8 cellular contexts compared by ENCODE assay signal in the genomic region with DNA sequence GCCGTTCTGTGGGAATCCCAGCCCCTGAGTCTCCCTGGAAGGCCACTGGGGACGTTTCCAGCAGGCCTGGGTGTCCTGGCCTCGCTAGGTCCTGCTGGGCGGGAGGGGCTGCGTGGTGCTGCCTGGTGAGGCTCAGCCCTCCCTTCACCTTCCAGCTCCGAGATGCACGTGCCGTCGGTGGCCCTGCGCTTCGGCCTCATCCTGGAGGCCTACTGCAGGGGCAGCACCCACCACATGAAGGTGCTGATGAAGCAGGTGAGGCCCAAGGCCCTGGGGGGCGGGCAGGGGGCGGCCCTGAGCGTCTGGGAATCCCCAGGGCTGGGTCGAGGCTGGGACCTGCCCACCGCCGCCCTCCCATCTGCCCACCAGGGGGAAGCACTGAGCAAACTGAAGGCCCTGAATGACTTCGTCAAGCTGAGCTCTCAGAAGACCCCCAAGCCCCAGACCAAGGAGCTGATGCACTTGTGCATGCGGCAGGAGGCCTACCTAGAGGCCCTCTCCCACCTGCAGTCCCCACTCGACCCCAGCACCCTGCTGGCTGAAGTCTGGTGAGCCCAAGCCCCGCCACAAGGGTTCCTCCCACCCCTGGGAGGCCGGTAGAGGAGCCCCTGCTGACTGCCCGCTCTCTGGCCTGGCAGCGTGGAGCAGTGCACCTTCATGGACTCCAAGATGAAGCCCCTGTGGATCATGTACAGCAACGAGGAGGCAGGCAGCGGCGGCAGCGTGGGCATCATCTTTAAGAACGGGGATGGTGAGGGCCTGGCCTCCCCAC.
A peak's percentile ranks its signal among the peaks of the same experiment; 100 is the strongest.
DNase-seq lines count a peak whose midpoint lies in the region; ATAC-seq, FAIRE-seq and TF ChIP-seq lines count a peak whose summit lies in the region.

No MANE protein-coding gene starts in this region.

- H4K20me1 ChIP-seq in keratinocyte (ENCODE audit: control insufficient read depth, extremely low read depth, insufficient read depth, low read length) = no peaks in the 10 kb centered on the region

- H3K4me2 ChIP-seq in keratinocyte (ENCODE audit: control insufficient read depth, extremely low read depth, insufficient read depth, low read depth, low read length) = no peak overlapping the region

- H3K9ac ChIP-seq in keratinocyte (ENCODE audit: control insufficient read depth, extremely low read depth, insufficient read depth, low read length) = no peak overlapping the region

- no peak overlapping the region for H2AFZ ChIP-seq in keratinocyte (ENCODE audit: control insufficient read depth, low read length)

- no peak for ATAC-seq in GM18870 (IDR thresholded peaks at IDR 0.05; ENCODE audit: unreplicated experiment)

- peak overlapping the region; percentile 26 for H3K27ac ChIP-seq in keratinocyte (ENCODE audit: control insufficient read depth, insufficient read depth, low read length)

- FAIRE-seq in keratinocyte (lab: Jason Lieb, UNC) = no peak

- H3K36me3 ChIP-seq in keratinocyte (ENCODE audit: control insufficient read depth in 2 of 2, extremely low read depth in 1 of 2, insufficient read depth in 2 of 2, low read length in 2 of 2) = peaks cover 20 to 23% of the 10 kb centered on the region in 2 experiments

- no peaks in the 10 kb centered on the region for H3K27me3 ChIP-seq in keratinocyte (ENCODE audit: control insufficient read depth, extremely low read depth, insufficient read depth, low read length)

- dilution Hi-C loops in keratinocyte (cut with MboI; ENCODE audit: extremely low pct_ligation_motif_present, low sequenced_read_pairs) = no loop called here

- H3K9me3 ChIP-seq in keratinocyte (ENCODE audit: control insufficient read depth, low read depth, low read length) = no peaks in the 10 kb centered on the region

- H3K79me2 ChIP-seq in keratinocyte (ENCODE audit: control insufficient read depth, insufficient read depth, low read length) = no peaks in the 10 kb centered on the region

- no peak overlapping the region for H3K4me3 ChIP-seq in keratinocyte (ENCODE audit: control insufficient read depth in 2 of 3, extremely low read depth in 1 of 3, insufficient read depth in 2 of 3, low read depth in 1 of 3, low read length in 3 of 3)

- peak; percentile 55 to 77 (median 67) for TF ChIP-seq CTCF in keratinocyte (optimal IDR thresholded peaks at IDR 0.05 in 1 of 3, IDR thresholded peaks at IDR 0.05 in 1 of 3, conservative IDR thresholded peaks at IDR 0.05 in 1 of 3; ENCODE audit: extremely low read depth in 1 of 3, insufficient read depth in 2 of 3, low read length in 3 of 3)

- H3K4me1 ChIP-seq in keratinocyte (ENCODE audit: control insufficient read depth, extremely low read depth, insufficient read depth, low read length) = peaks cover 23% of the 10 kb centered on the region

- no peaks in the 10 kb centered on the region for H3K9me1 ChIP-seq in keratinocyte (ENCODE audit: control insufficient read depth, extremely low read depth, insufficient read depth, low read length)

- DNase-seq in SKM-1 treated with dmso at 0.1 percent for 144 hours (lab: John Stamatoyannopoulos, UW; ENCODE audit: unreplicated experiment) (peak; percentile 10), SKM-1 (lab: John Stamatoyannopoulos, UW; ENCODE audit: unreplicated experiment) (no peak), T-helper 1 cell (peak in 4 of 5 donors; percentile 63 to 76 (median 71)), keratinocyte (ENCODE audit: low read depth, low spot score) (no peak), GM19240 (ENCODE audit: insufficient read length, low spot score) (no peak)
- DNase-seq in activated naive CD8-positive, alpha-beta T cell treated with anti-CD3 and anti-CD28 coated beads, Interleukin-2, amount 50 U/mL, for 16 hours (ENCODE audit: low read depth, low spot score) = peak; percentile 78
- DNase-seq in stimulated activated CD8-positive, alpha-beta memory T cell treated with anti-CD3 and anti-CD28 coated beads, Interleukin-15, amount 100 ng/mL, for 4 hours (ENCODE audit: low read depth in 2 of 2) = peak; percentile 58 to 65

Comparison
In these comparisons a context has a peak if more than half of its experiments do, and no peak if none do; other contexts are left out.
1. DNase-seq: peak in SKM-1 treated with dmso at 0.1 percent for 144 hours (single experiment), T-helper 1 cell (4 of 5), activated naive CD8-positive, alpha-beta T cell treated with anti-CD3 and anti-CD28 coated beads, Interleukin-2, amount 50 U/mL, for 16 hours (single experiment) and stimulated activated CD8-positive, alpha-beta memory T cell treated with anti-CD3 and anti-CD28 coated beads, Interleukin-15, amount 100 ng/mL, for 4 hours (2 of 2); none in SKM-1 (single experiment), keratinocyte (single experiment) and GM19240 (single experiment).